26 cellular contexts compared by ENCODE assay signal in the genomic region with DNA sequence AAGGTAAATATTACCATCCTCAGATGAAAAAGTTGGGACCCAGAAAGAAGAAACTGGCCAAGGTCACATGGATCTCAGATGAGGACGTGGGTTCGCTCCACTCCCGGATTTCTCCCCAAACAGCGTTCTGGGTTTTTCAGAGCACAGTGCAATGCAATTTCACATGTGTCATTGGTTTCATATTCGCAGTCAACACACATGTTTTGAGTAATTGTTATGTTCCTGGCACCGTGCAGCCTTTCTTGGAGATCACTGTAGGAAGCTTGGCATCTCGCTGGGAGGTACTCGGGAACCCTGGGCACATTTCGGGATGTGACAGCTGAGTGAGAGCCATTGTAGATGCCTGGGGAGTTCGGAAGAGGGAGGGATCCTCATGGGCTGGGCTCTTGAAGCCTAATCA.
"Had no signal": no experiment of that assay in that cellular context is flagged by ENCODE, and none has a peak within 500 bp of the region (broad histone marks: within the 10 kb centered on the region; RNA-seq: fewer than 3 reads in every experiment).

No MANE protein-coding gene starts in this region.

- H3K27me3 ChIP-seq: colonic mucosa had no signal

- ATAC-seq: effector memory CD8-positive, alpha-beta T cell; esophagus mucosa; gastrocnemius medialis; heart left ventricle; left colon; left lobe of liver; lower lobe of right lung; mucosa of descending colon had no signal

- H3K79me2 ChIP-seq: hepatocyte had no signal

- H3K36me3 ChIP-seq: colonic mucosa, esophagus squamous epithelium, gastrocnemius medialis, heart left ventricle, left ventricle myocardium inferior, lower lobe of right lung had no signal

- DNase-seq: colonic mucosa; cortex of kidney; effector CD8-positive, alpha-beta T cell; effector memory CD8-positive, alpha-beta T cell; endodermal cell; erythroblast; esophagus squamous epithelium; foreskin fibroblast; foreskin melanocyte; gastrocnemius medialis; heart left ventricle; hypothalamus; immature natural killer cell; islet precursor cell; kidney; kidney glomerular epithelial cell; left colon; left ventricle myocardium inferior; lower lobe of right lung; mesenchymal stem cell; mucosa of descending colon; naive B cell had no signal

- H3K4me1 ChIP-seq: colonic mucosa, gastrocnemius medialis, lower lobe of right lung had no signal

- H3K27ac ChIP-seq: colonic mucosa, epithelial cell of prostate, esophagus squamous epithelium, gastrocnemius medialis, heart left ventricle, left ventricle myocardium inferior, lower lobe of right lung had no signal

- H2AFZ ChIP-seq: hepatocyte had no signal

- H3K9me3 ChIP-seq: colonic mucosa, esophagus squamous epithelium, gastrocnemius medialis, heart left ventricle, left ventricle myocardium inferior, lower lobe of right lung, mucosa of descending colon had no signal

- H3K4me3 ChIP-seq: colonic mucosa, esophagus squamous epithelium, gastrocnemius medialis, heart left ventricle, hepatocyte, left ventricle myocardium inferior, lower lobe of right lung, mucosa of descending colon had no signal

- H3K4me2 ChIP-seq: hepatocyte had no signal
